In the genomic region with DNA sequence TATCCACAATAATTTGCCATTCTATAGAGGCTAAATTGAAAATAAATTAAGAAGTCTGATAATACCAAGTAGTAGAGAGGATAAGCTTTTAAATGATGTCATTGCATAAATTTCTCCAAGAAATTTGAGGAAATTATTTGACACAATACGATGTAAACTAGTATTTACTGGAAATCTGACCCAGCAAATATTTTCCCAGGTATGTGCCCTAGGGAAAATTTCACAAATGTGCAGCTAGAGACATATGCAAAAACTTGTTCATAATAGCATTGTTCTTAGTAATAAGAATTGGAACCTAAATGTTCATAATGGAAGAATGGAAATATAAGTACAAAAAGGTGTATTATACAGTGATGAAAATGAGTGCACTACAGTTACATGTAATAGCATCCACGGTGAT, we compare ENCODE assay signal across 31 cellular contexts.
DNase-seq lines count a peak whose midpoint lies in the region; ATAC-seq, FAIRE-seq and TF ChIP-seq lines count a peak whose summit lies in the region.
"Had no signal": no experiment of that assay in that cellular context is flagged by ENCODE, and none has a peak within 500 bp of the region (broad histone marks: within the 10 kb centered on the region; RNA-seq: fewer than 3 reads in every experiment).

No MANE protein-coding gene starts in this region.

- no peaks in the 10 kb centered on the region for H3K79me1 ChIP-seq in trophoblast cell (ENCODE audit: low read length)

- H3K27me3 ChIP-seq in HepG2 (ENCODE audit: control insufficient read depth in 1 of 2, insufficient read depth in 2 of 2, low read length in 2 of 2): no peaks in the 10 kb centered on the region
- H3K27me3 ChIP-seq in right lobe of liver: no peaks in the 10 kb centered on the region
- H3K27me3 ChIP-seq in trophoblast cell (ENCODE audit: insufficient read depth, low read length): no peaks in the 10 kb centered on the region
- H3K27me3 ChIP-seq: BE2C; BLaER1; BLaER1 treated with 17β-estradiol and CSF1 and Interleukin-3, amounts not matched to agents 10 nM and 100 nM had no signal

- intact Hi-C loops in HepG2 (cut with micrococcal nuclease; ENCODE audit: unreplicated experiment): no loop called here
- intact Hi-C loops in right lobe of liver (cut with DNase I): no loop called here

- DNase-seq in HepG2 (ENCODE audit: low spot score): no peak
- DNase-seq in right lobe of liver: no peak
- DNase-seq in trophoblast cell: peak; percentile 57 to 81
- DNase-seq: 8988T; ACHN; AML-193; BE2C; C1 segment of cervical spinal cord; Caco-2; Calu3; CD4-positive, alpha-beta memory T cell; CD4-positive, alpha-beta T cell; CD4-positive, CD25-positive, alpha-beta regulatory T cell; CD8-positive, alpha-beta memory T cell; CD8-positive, alpha-beta T cell; COR-L47; DMS 273 treated with DMSO at 0.1 percent for 48 hours; DMS153; DMS53; DMS79; DMS79 treated with DMSO at 0.1 percent for 48 hours; DND-41; EL had no signal

- no peak overlapping the region for H3K18ac ChIP-seq in trophoblast cell (ENCODE audit: low read length)

- TF ChIP-seq POLR2A in HepG2 (IDR thresholded peaks at IDR 0.05; ENCODE audit: insufficient read depth in 1 of 2, low read depth in 2 of 2, low read length in 2 of 2) (no peak), right lobe of liver (IDR thresholded peaks at IDR 0.05) (no peak)

- no peaks in the 10 kb centered on the region for H3K4me1 ChIP-seq in HepG2 (ENCODE audit: insufficient read depth, low read length)
- no peaks in the 10 kb centered on the region for H3K4me1 ChIP-seq in right lobe of liver
- H3K4me1 ChIP-seq in trophoblast cell (ENCODE audit: control insufficient read depth in 1 of 2, insufficient read depth in 2 of 2, low read length in 2 of 2): no peaks in the 10 kb centered on the region
- H3K4me1 ChIP-seq: A549; BE2C; BLaER1; BLaER1 treated with 17β-estradiol and CSF1 and Interleukin-3, amounts not matched to agents 10 nM and 100 nM; Caco-2 had no signal

- no peak overlapping the region for H3K4ac ChIP-seq in trophoblast cell (ENCODE audit: low read depth, low read length)

- no peak for TF ChIP-seq RAD21 in HepG2 (CRISPR knock-in tag; IDR thresholded peaks at IDR 0.05)

- no peak for ATAC-seq in HepG2
- ATAC-seq in right lobe of liver: no peak
- no peak for ATAC-seq in HG02623 (IDR thresholded peaks at IDR 0.05; ENCODE audit: unreplicated experiment)
- ATAC-seq: A549; CD8-positive, alpha-beta T cell had no signal

- no peak overlapping the region for H2AFZ ChIP-seq in HepG2 (ENCODE audit: low read length)
- no peak overlapping the region for H2AFZ ChIP-seq in trophoblast cell (ENCODE audit: insufficient read depth, low read length, poor library complexity)

- H2AK5ac ChIP-seq in trophoblast cell (ENCODE audit: low read length): no peak overlapping the region

- TF ChIP-seq CTCF in HepG2 (CRISPR knock-in tag; IDR thresholded peaks at IDR 0.05): no peak
- no peak for TF ChIP-seq CTCF in right lobe of liver (IDR thresholded peaks at IDR 0.05)

- no peak overlapping the region for H4K8ac ChIP-seq in trophoblast cell (ENCODE audit: low read depth, low read length)

- no peak overlapping the region for H3K4me2 ChIP-seq in HepG2 (ENCODE audit: low read depth, low read length)
- no peak overlapping the region for H3K4me2 ChIP-seq in trophoblast cell (ENCODE audit: low read length)
- H3K4me2 ChIP-seq: A549; BLaER1; BLaER1 treated with 17β-estradiol and CSF1 and Interleukin-3, amounts not matched to agents 10 nM and 100 nM had no signal

- H2BK5ac ChIP-seq in trophoblast cell (ENCODE audit: low read depth, low read length, poor library complexity): no peak overlapping the region

- no peak overlapping the region for H2BK12ac ChIP-seq in trophoblast cell (ENCODE audit: low read length)

- CTCF ChIA-PET in HepG2 (lab: Yijun Ruan, JAX; ENCODE audit: low intra/inter-chr PET ratio, low total read pairs): no interaction called here

- no peak for FAIRE-seq in HepG2 (lab: Jason Lieb, UNC)
- FAIRE-seq: A204.1, A549, D721Med had no signal

- no peak overlapping the region for H3K4me3 ChIP-seq in HepG2 (replicated peaks in 1 of 3; ENCODE audit: insufficient read depth in 1 of 3, low read depth in 2 of 3, low read length in 3 of 3)
- no peak overlapping the region for H3K4me3 ChIP-seq in right lobe of liver
- H3K4me3 ChIP-seq in trophoblast cell (ENCODE audit: low read depth, low read length): no peak overlapping the region
- H3K4me3 ChIP-seq: A549; BLaER1; BLaER1 treated with 17β-estradiol and CSF1 and Interleukin-3, amounts not matched to agents 10 nM and 100 nM had no signal

- 2% methylated on average over 2 of the region's 2 CpGs for WGBS in HepG2 (ENCODE audit: low lambda C conversion rate)
- WGBS in right lobe of liver (ENCODE audit: insufficient coverage, low coverage, low lambda C conversion rate, missing lambda C conversion rate): 59% methylated on average over 2 of the region's 2 CpGs
- no CpG with 5 or more reads among the region's 2 CpGs for WGBS in trophoblast cell (ENCODE audit: extremely low coverage, insufficient coverage, insufficient read length)

- H3K9ac ChIP-seq in HepG2 (ENCODE audit: insufficient read depth, low read depth, low read length) (no peak overlapping the region), trophoblast cell (ENCODE audit: low read length) (no peak overlapping the region)
- H3K9ac ChIP-seq: BLaER1; BLaER1 treated with 17β-estradiol and CSF1 and Interleukin-3, amounts not matched to agents 10 nM and 100 nM had no signal

- no peak overlapping the region for H3K23ac ChIP-seq in trophoblast cell (ENCODE audit: low read length)

- H3K27ac ChIP-seq in HepG2 (ENCODE audit: extremely low read length, insufficient read depth, low read length) (no peak overlapping the region), right lobe of liver (no peak overlapping the region), trophoblast cell (ENCODE audit: low read depth, low read length) (no peak overlapping the region)
- H3K27ac ChIP-seq: 22Rv1; A549; BLaER1; BLaER1 treated with 17β-estradiol and CSF1 and Interleukin-3, amounts not matched to agents 10 nM and 100 nM; C4-2B had no signal

- no peak overlapping the region for H2BK120ac ChIP-seq in trophoblast cell (ENCODE audit: insufficient read depth, low read length, poor library complexity)

- H4K12ac ChIP-seq in trophoblast cell (ENCODE audit: low read depth, low read length): no peak overlapping the region

- no peak overlapping the region for H4K91ac ChIP-seq in trophoblast cell (ENCODE audit: low read depth, low read length)

- H3K14ac ChIP-seq in trophoblast cell (ENCODE audit: low read length): no peak overlapping the region

- no peak for TF ChIP-seq EP300 in HepG2 (IDR thresholded peaks at IDR 0.05; ENCODE audit: low read depth in 2 of 2, low read length in 2 of 2)
- no peak for TF ChIP-seq EP300 in HepG2 (CRISPR knock-in tag; IDR thresholded peaks at IDR 0.05; ENCODE audit: borderline replicate concordance)

- H3K9me3 ChIP-seq in HepG2 (ENCODE audit: low read length) (peaks cover 81% of the 10 kb centered on the region), right lobe of liver (no peaks in the 10 kb centered on the region), trophoblast cell (ENCODE audit: insufficient read depth, low read depth, low read length) (no peaks in the 10 kb centered on the region)
- H3K9me3 ChIP-seq: BE2C, Caco-2 had no signal

- no TSS peak for BruUV-seq in HepG2 (replicated peaks; lab: Mats Ljungman, UMichigan)

- H4K20me1 ChIP-seq in HepG2 (ENCODE audit: insufficient read depth, low read length): no peaks in the 10 kb centered on the region
- H4K20me1 ChIP-seq: BLaER1; BLaER1 treated with 17β-estradiol and CSF1 and Interleukin-3, amounts not matched to agents 10 nM and 100 nM had no signal

- H3K79me2 ChIP-seq in HepG2 (ENCODE audit: insufficient read depth, low read length): no peaks in the 10 kb centered on the region
- H3K79me2 ChIP-seq in trophoblast cell (ENCODE audit: control insufficient read depth, insufficient read depth, low read length, poor library complexity): no peaks in the 10 kb centered on the region

- H3K36me3 ChIP-seq in HepG2 (replicated peaks in 1 of 2; ENCODE audit: control insufficient read depth in 1 of 2, insufficient read depth in 2 of 2, low read length in 2 of 2) (no peaks in the 10 kb centered on the region), right lobe of liver (no peaks in the 10 kb centered on the region), trophoblast cell (ENCODE audit: control insufficient read depth in 1 of 2, insufficient read depth in 2 of 2, low read length in 2 of 2) (no peaks in the 10 kb centered on the region)
- H3K36me3 ChIP-seq: BE2C; BLaER1; BLaER1 treated with 17β-estradiol and CSF1 and Interleukin-3, amounts not matched to agents 10 nM and 100 nM had no signal

- in situ Hi-C loops in HepG2 (cut with HindIII; ENCODE audit: extremely low pct_ligation_motif_present, low pct_unique_long_range_greater_than_20kb): no loop called here

- POLR2A ChIA-PET in HepG2 (lab: Yijun Ruan, JAX): no interaction called here

TF ChIP-seq in HepG2, 621 proteins besides CTCF, POLR2A, EP300 and RAD21:
- peak; percentile 73 for TF ChIP-seq ATF7 (IDR thresholded peaks at IDR 0.05)
- TF ChIP-seq ATF7 (CRISPR knock-in tag; IDR thresholded peaks at IDR 0.05): no peak
- no peak for TF ChIP-seq NFE2L2 (IDR thresholded peaks at IDR 0.05; ENCODE audit: low read length)
- TF ChIP-seq, protein P1, sequence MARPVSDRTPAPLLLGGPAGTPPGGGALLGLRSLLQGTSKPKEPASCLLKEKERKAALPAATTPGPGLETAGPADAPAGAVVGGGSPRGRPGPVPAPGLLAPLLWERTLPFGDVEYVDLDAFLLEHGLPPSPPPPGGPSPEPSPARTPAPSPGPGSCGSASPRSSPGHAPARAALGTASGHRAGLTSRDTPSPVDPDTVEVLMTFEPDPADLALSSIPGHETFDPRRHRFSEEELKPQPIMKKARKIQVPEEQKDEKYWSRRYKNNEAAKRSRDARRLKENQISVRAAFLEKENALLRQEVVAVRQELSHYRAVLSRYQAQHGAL (CRISPR knock-in tag; IDR thresholded peaks at IDR 0.05; ENCODE audit: not compliant biosample characterization): no peak
- TF ChIP-seq BRD4 (CRISPR knock-in tag; IDR thresholded peaks at IDR 0.05): no peak
- no peak for TF ChIP-seq NCOR1 (IDR thresholded peaks at IDR 0.05; ENCODE audit: borderline replicate concordance, low read length)
- no peak for TF ChIP-seq ZNF557 (CRISPR knock-in tag; IDR thresholded peaks at IDR 0.05)

Comparison
In these comparisons a context has a peak if more than half of its experiments do, and no peak if none do; other contexts are left out.
1. DNase-seq: peak in trophoblast cell (2 of 2); none in HepG2 (single experiment) and right lobe of liver (0 of 3).